ENCODE assay signal across 1 cellular context in genomic region chr11:6319001-6319878, GRCh38.
TF ChIP-seq lines count a peak whose summit lies in the region.

No MANE protein-coding gene starts in this region.

TF ChIP-seq in GM12878, 131 proteins besides CTCF, POLR2A, EP300 and RAD21 (continued from another document):
- no peak for TF ChIP-seq ZNF687 (IDR thresholded peaks at IDR 0.05)
- TF ChIP-seq RUNX3 (IDR thresholded peaks at IDR 0.05; ENCODE audit: low read length), result no peak
- TF ChIP-seq RELA (IDR thresholded peaks at IDR 0.05; ENCODE audit: borderline replicate concordance, partially characterized antibody), result no peak
- TF ChIP-seq CBX3 (IDR thresholded peaks at IDR 0.05; ENCODE audit: borderline replicate concordance, low read depth), result no peak
- TF ChIP-seq ZBTB33 (IDR thresholded peaks at IDR 0.05), result no peak
- TF ChIP-seq POLR2AphosphoS5 (IDR thresholded peaks at IDR 0.05; ENCODE audit: low read length), result no peak
- TF ChIP-seq ZZZ3 (IDR thresholded peaks at IDR 0.05; ENCODE audit: control insufficient read depth, insufficient read length, low read depth), result no peak
- no peak for TF ChIP-seq CBX5 (IDR thresholded peaks at IDR 0.05; ENCODE audit: low read depth)
- no peak for TF ChIP-seq STAT3 (IDR thresholded peaks at IDR 0.05; ENCODE audit: low read depth, low read length)
- no peak for TF ChIP-seq SMARCA5 (IDR thresholded peaks at IDR 0.05)
- TF ChIP-seq NFXL1 (IDR thresholded peaks at IDR 0.05; ENCODE audit: borderline replicate concordance), result no peak
- no peak for TF ChIP-seq ZNF622 (IDR thresholded peaks at IDR 0.05)
- TF ChIP-seq POU2F2 (IDR thresholded peaks at IDR 0.05; ENCODE audit: borderline replicate concordance, low read depth, low read length), result no peak
- TF ChIP-seq GATAD2B (conservative IDR thresholded peaks at IDR 0.05; ENCODE audit: low read depth), result no peak
- TF ChIP-seq BRCA1 (IDR thresholded peaks at IDR 0.05; ENCODE audit: low read depth, low read length), result no peak
